Comparison of ENCODE assay signal across 17 cellular contexts in the genomic region with DNA sequence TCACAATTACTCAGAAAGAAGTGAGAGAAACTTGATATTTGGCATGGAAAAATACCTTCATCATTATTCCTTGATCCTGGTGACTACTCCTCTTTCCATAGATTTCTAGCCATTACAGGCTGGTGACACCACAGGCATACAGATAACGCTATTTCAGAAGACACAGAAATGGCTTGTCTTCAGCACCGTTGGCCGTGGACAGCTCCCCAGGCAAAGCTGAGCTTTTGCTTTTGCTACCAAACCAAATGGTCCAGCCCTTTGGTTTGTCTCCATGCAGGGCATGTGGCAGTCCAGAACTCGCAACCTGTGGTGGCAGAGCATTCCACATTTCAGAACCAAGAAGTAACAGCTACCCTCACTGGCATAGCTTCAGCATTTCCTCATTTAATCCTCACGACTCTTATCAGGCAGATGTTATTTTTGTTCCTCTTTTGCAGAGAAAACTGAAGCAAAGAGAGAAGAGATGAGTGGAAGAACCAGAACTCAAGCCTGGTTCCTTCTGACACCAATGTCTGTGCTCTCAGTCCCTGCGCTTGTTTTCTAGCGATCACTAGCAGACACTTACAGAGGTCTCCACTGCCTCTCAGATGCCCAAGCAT. TPM values are rescaled to one million over a fixed set of nuclear protein-coding genes. Genes with fewer than 3 reads are reported as not detected.
DNase-seq lines count a peak whose midpoint lies in the region; ATAC-seq and TF ChIP-seq lines count a peak whose summit lies in the region.
"Had no signal": no experiment of that assay in that cellular context is flagged by ENCODE, and none has a peak within 500 bp of the region (broad histone marks: within the 10 kb centered on the region; RNA-seq: fewer than 3 reads in every experiment).

No MANE protein-coding gene starts in this region.

- no peak overlapping the region for H3K4me2 ChIP-seq in OCI-LY7 (ENCODE audit: low read length)

- H3K9me2 ChIP-seq in OCI-LY7 (ENCODE audit: insufficient read depth, low read length), result no peaks in the 10 kb centered on the region

- POLR2A ChIA-PET in activated CD4-positive, alpha-beta T cell treated with anti-CD3 and anti-CD28 coated beads, Interleukin-2, amount 10 ng/mL, durations not matched to agents 7 days and 5 days (lab: Charles Lee), result no interaction called here
- POLR2A ChIA-PET in OCI-LY7 (lab: Charles Lee), result no interaction called here

- intact Hi-C loops in OCI-LY7 (cut with micrococcal nuclease; ENCODE audit: unreplicated experiment), result no loop called here

- H3K27ac Mint-ChIP-seq in activated CD4-positive, alpha-beta T cell treated with anti-CD3 and anti-CD28 coated beads, Interleukin-2, amount 10 ng/mL, durations not matched to agents 7 days and 5 days, result no peak overlapping the region
- no peak overlapping the region for H3K27ac Mint-ChIP-seq in endodermal cell

- TF ChIP-seq CTCF in OCI-LY7 (conservative IDR thresholded peaks at IDR 0.05; ENCODE audit: low read length), result no peak
- TF ChIP-seq CTCF in endodermal cell (conservative IDR thresholded peaks at IDR 0.05), result no peak

- no peak overlapping the region for H2AFZ ChIP-seq in OCI-LY7 (ENCODE audit: low read length)

- no peaks in the 10 kb centered on the region for H3K4me1 ChIP-seq in OCI-LY7 (ENCODE audit: insufficient read depth, low read length, poor library complexity, severe bottlenecking)
- H3K4me1 ChIP-seq in endodermal cell (ENCODE audit: control insufficient read depth, insufficient read depth, low read length), result peaks cover under 1% of the 10 kb centered on the region
- H3K4me1 ChIP-seq: lower lobe of right lung had no signal

- H3K4me3 ChIP-seq in OCI-LY7 (ENCODE audit: low read depth, low read length, poor library complexity, severe bottlenecking) (no peak overlapping the region), endodermal cell (ENCODE audit: low read length) (no peak overlapping the region)
- H3K4me3 ChIP-seq: coronary artery, lower lobe of right lung had no signal

- peak; percentile 14 for DNase-seq in activated CD4-positive, alpha-beta T cell treated with anti-CD3 and anti-CD28 coated beads, Interleukin-2, amount 10 ng/mL, durations not matched to agents 7 days and 5 days
- DNase-seq in activated CD4-positive, alpha-beta T cell treated with anti-CD3 and anti-CD28 coated beads, Interleukin-2, amount 50 U/mL, for 4 hours, result no peak
- DNase-seq in OCI-LY7 (ENCODE audit: low spot score) (peak; percentile 13), endodermal cell (peak; percentile 87), pons (ENCODE audit: low spot score) (peak; percentile 31), NCI-H1436 (lab: John Stamatoyannopoulos, UW) (no peak)
- DNase-seq: activated CD4-positive, CD25-positive, alpha-beta regulatory T cell treated with anti-CD3 and anti-CD28 coated beads, Interleukin-2, amount 50 U/mL, for 72 hours; DMS79; foreskin melanocyte; lower lobe of right lung; posterior cingulate gyrus; stimulated activated CD4-positive, alpha-beta T cell treated with anti-CD3 and anti-CD28 coated beads, Interleukin-4, amount 100 ng/mL, for 4 hours had no signal

- H3K36me3 ChIP-seq in OCI-LY7 (ENCODE audit: insufficient read depth, low read length), result no peaks in the 10 kb centered on the region
- H3K36me3 ChIP-seq in endodermal cell (ENCODE audit: control insufficient read depth, insufficient read depth, low read length), result no peaks in the 10 kb centered on the region
- H3K36me3 ChIP-seq: lower lobe of right lung had no signal

- H3K27me3 Mint-ChIP-seq in activated CD4-positive, alpha-beta T cell treated with anti-CD3 and anti-CD28 coated beads, Interleukin-2, amount 10 ng/mL, durations not matched to agents 7 days and 5 days, result no peaks in the 10 kb centered on the region
- H3K27me3 Mint-ChIP-seq in endodermal cell (ENCODE audit: insufficient read depth), result peaks cover 2% of the 10 kb centered on the region

- H3K27me3 ChIP-seq in endodermal cell (ENCODE audit: control insufficient read depth, insufficient read depth, low read length, poor library complexity, severe bottlenecking), result no peaks in the 10 kb centered on the region

- BruUV-seq in OCI-LY7 (replicated peaks; lab: Mats Ljungman, UMichigan), result no TSS peak

- H3K4me1 Mint-ChIP-seq in activated CD4-positive, alpha-beta T cell treated with anti-CD3 and anti-CD28 coated beads, Interleukin-2, amount 10 ng/mL, durations not matched to agents 7 days and 5 days, result no peaks in the 10 kb centered on the region
- H3K4me1 Mint-ChIP-seq in endodermal cell, result peaks cover 16% of the 10 kb centered on the region

- ATAC-seq in GM18519 (IDR thresholded peaks at IDR 0.05; ENCODE audit: low FRiP score, unreplicated experiment), result no peak
- no peak for ATAC-seq in HG03520 (IDR thresholded peaks at IDR 0.05; ENCODE audit: unreplicated experiment)
- ATAC-seq: lower lobe of right lung had no signal

- no peak overlapping the region for H3K4me3 Mint-ChIP-seq in activated CD4-positive, alpha-beta T cell treated with anti-CD3 and anti-CD28 coated beads, Interleukin-2, amount 10 ng/mL, durations not matched to agents 7 days and 5 days
- no peak overlapping the region for H3K4me3 Mint-ChIP-seq in endodermal cell

- no peak overlapping the region for H3K9ac ChIP-seq in endodermal cell (ENCODE audit: extremely low read depth, low read length, poor library complexity, severe bottlenecking)

- H3K9me3 ChIP-seq in OCI-LY7 (ENCODE audit: low read length) (no peaks in the 10 kb centered on the region), endodermal cell (ENCODE audit: control insufficient read depth, low read length) (no peaks in the 10 kb centered on the region)
- H3K9me3 ChIP-seq: lower lobe of right lung had no signal

- H3K79me2 ChIP-seq in OCI-LY7 (ENCODE audit: insufficient read depth, low read depth, low read length), result no peaks in the 10 kb centered on the region

- 75 to 77% methylated on average over 7 of the region's 7 CpGs for WGBS in endodermal cell (ENCODE audit: insufficient coverage in 1 of 2, insufficient read length in 1 of 2), 2 experiments

- CTCF ChIA-PET in activated CD4-positive, alpha-beta T cell treated with anti-CD3 and anti-CD28 coated beads, Interleukin-2, amount 10 ng/mL, durations not matched to agents 7 days and 5 days (lab: Charles Lee), result interaction anchor here (0.5 kb wide), 1 partner anchor 545 kb away, joined by 3 read pairs; no protein-coding TSS in a partner anchor
- CTCF ChIA-PET in OCI-LY7 (lab: Charles Lee; ENCODE audit: unreplicated experiment), result no interaction called here

- no peaks in the 10 kb centered on the region for H3K9me3 Mint-ChIP-seq in activated CD4-positive, alpha-beta T cell treated with anti-CD3 and anti-CD28 coated beads, Interleukin-2, amount 10 ng/mL, durations not matched to agents 7 days and 5 days
- peaks cover 2% of the 10 kb centered on the region for H3K9me3 Mint-ChIP-seq in endodermal cell

- H3K27ac ChIP-seq in OCI-LY7 (ENCODE audit: low read depth, low read length, poor library complexity, severe bottlenecking) (no peak overlapping the region), endodermal cell (ENCODE audit: low read depth, low read length) (no peak overlapping the region)
- H3K27ac ChIP-seq: coronary artery, lower lobe of right lung had no signal

- H4K20me1 ChIP-seq in OCI-LY7 (ENCODE audit: insufficient read depth, low read length), result no peaks in the 10 kb centered on the region

- no peaks in the 10 kb centered on the region for H3K36me3 Mint-ChIP-seq in activated CD4-positive, alpha-beta T cell treated with anti-CD3 and anti-CD28 coated beads, Interleukin-2, amount 10 ng/mL, durations not matched to agents 7 days and 5 days (ENCODE audit: low read depth)
- no peaks in the 10 kb centered on the region for H3K36me3 Mint-ChIP-seq in endodermal cell (ENCODE audit: low read depth)

RNA-seq across cellular contexts. Expression of a gene that starts 55.5 kb away (rescaled TPM):
- total RNA-seq in activated CD4-positive, alpha-beta T cell treated with anti-CD3 and anti-CD28 coated beads, Interleukin-2, amount 10 ng/mL, durations not matched to agents 7 days and 5 days, result not detected
- not detected in 2 replicates for total RNA-seq in OCI-LY7 (2014; rRNA removed; shearing (Covaris generic))
- total RNA-seq in OCI-LY7 (2022), result not detected in 2 replicates
- 1 to 10 TPM; 4.7 to 5.0 TPM for total RNA-seq in endodermal cell
- polyA plus RNA-seq in endodermal cell (2013, experiment 1 of 2), result 2.0 TPM
- 2.6 TPM for polyA plus RNA-seq in endodermal cell (2013, experiment 2 of 2)
- total RNA-seq: HT1080 had no signal
- polyA plus RNA-seq: AG04450 had no signal

Comparison
In these comparisons a context has a peak if more than half of its experiments do, and no peak if none do; other contexts are left out.
1. DNase-seq: peak in activated CD4-positive, alpha-beta T cell treated with anti-CD3 and anti-CD28 coated beads, Interleukin-2, amount 10 ng/mL, durations not matched to agents 7 days and 5 days (single experiment), OCI-LY7 (single experiment), endodermal cell (single experiment) and pons (single experiment); none in activated CD4-positive, alpha-beta T cell treated with anti-CD3 and anti-CD28 coated beads, Interleukin-2, amount 50 U/mL, for 4 hours (0 of 2) and NCI-H1436 (single experiment).
2. RNA of a gene that starts 55.5 kb away (total RNA-seq): 4.7 to 5.0 TPM in endodermal cell; not detected in activated CD4-positive, alpha-beta T cell treated with anti-CD3 and anti-CD28 coated beads, Interleukin-2, amount 10 ng/mL, durations not matched to agents 7 days and 5 days and not detected in OCI-LY7; every median in the first group is over 4 times any median in the second.